15 cellular contexts compared by ENCODE assay signal in genomic region chr5:142806769-142807377, GRCh38. TPM values are rescaled to one million over a fixed set of nuclear protein-coding genes. Genes with fewer than 3 reads are reported as not detected.
DNase-seq lines count a peak whose midpoint lies in the region; ATAC-seq and TF ChIP-seq lines count a peak whose summit lies in the region.
"Had no signal": no experiment of that assay in that cellular context is flagged by ENCODE, and none has a peak within 500 bp of the region (broad histone marks: within the 10 kb centered on the region; RNA-seq: fewer than 3 reads in every experiment).

No MANE protein-coding gene starts in this region.

- no peaks in the 10 kb centered on the region for H3K27me3 Mint-ChIP-seq in memory B cell
- H3K27me3 Mint-ChIP-seq: central memory CD8-positive, alpha-beta T cell; stimulated activated naive CD8-positive, alpha-beta T cell treated with anti-CD3 and anti-CD28 coated beads, Interleukin-15, Interleukin-2, amounts not matched to agents 100 ng/mL and 50 ng/mL, for 24 hours had no signal

- TF ChIP-seq POLR2A in upper lobe of left lung (IDR thresholded peaks at IDR 0.05): no peak

- H3K27ac ChIP-seq in cardiac muscle cell (peak overlapping the region; percentile 77), OCI-LY3 (ENCODE audit: low read length) (no peak overlapping the region), upper lobe of left lung (peak overlapping the region; percentile 14 to 62 (median 40))

- peaks cover 23% of the 10 kb centered on the region for H3K4me1 Mint-ChIP-seq in memory B cell

- TF ChIP-seq CTCF in cardiac muscle cell (IDR thresholded peaks at IDR 0.05; ENCODE audit: low read depth, low read length) (no peak), OCI-LY3 (IDR thresholded peaks at IDR 0.05; ENCODE audit: low read depth, low read length) (no peak), upper lobe of left lung (IDR thresholded peaks at IDR 0.05) (no peak)

- H3K79me2 ChIP-seq in OCI-LY3 (ENCODE audit: low read length): no peaks in the 10 kb centered on the region

- ATAC-seq in memory B cell (ENCODE audit: low read depth) (no peak), upper lobe of left lung (ENCODE audit: low FRiP score in 2 of 2) (no peak), GM18498 (IDR thresholded peaks at IDR 0.05; ENCODE audit: unreplicated experiment) (no peak)
- ATAC-seq: activated CD4-positive, CD25-positive, alpha-beta regulatory T cell treated with anti-CD3 and anti-CD28 coated beads, Interleukin-2, amount 50 U/mL, for 24 hours; activated naive CD4-positive, alpha-beta T cell treated with anti-CD3 and anti-CD28 coated beads, Interleukin-2, amount 50 U/mL, for 72 hours had no signal

- H3K4me3 ChIP-seq in cardiac muscle cell (no peak overlapping the region), OCI-LY3 (ENCODE audit: low read length) (no peak overlapping the region), upper lobe of left lung (no peak overlapping the region)

- H3K36me3 Mint-ChIP-seq in memory B cell: no peaks in the 10 kb centered on the region
- H3K36me3 Mint-ChIP-seq: activated naive CD4-positive, alpha-beta T cell treated with anti-CD3 and anti-CD28 coated beads, Interleukin-2, amount 50 U/mL, for 72 hours had no signal

- H3K4me1 ChIP-seq in cardiac muscle cell (ENCODE audit: low read depth): peaks cover 16% of the 10 kb centered on the region
- peaks cover 18% of the 10 kb centered on the region for H3K4me1 ChIP-seq in OCI-LY3 (ENCODE audit: low read length)
- peaks cover 37 to 65% (median 58%) of the 10 kb centered on the region in 4 donors for H3K4me1 ChIP-seq in upper lobe of left lung

- peak overlapping the region; percentile 36; the same call in 1 of the 2 replicates for H3K4me2 ChIP-seq in OCI-LY3 (ENCODE audit: low read length)

- intact Hi-C loops in cardiac septum (cut with DNase I): no loop called here

- no peak overlapping the region for H2AFZ ChIP-seq in OCI-LY3 (ENCODE audit: low read depth, low read length)

- H3K4me3 Mint-ChIP-seq in memory B cell: no peak overlapping the region
- H3K4me3 Mint-ChIP-seq: central memory CD8-positive, alpha-beta T cell; stimulated activated naive CD8-positive, alpha-beta T cell treated with anti-CD3 and anti-CD28 coated beads, Interleukin-15, Interleukin-2, amounts not matched to agents 100 ng/mL and 50 ng/mL, for 24 hours had no signal

- H3K9me3 Mint-ChIP-seq in memory B cell: no peaks in the 10 kb centered on the region
- H3K9me3 Mint-ChIP-seq: activated naive CD4-positive, alpha-beta T cell treated with anti-CD3 and anti-CD28 coated beads, Interleukin-2, amount 50 U/mL, for 72 hours; central memory CD8-positive, alpha-beta T cell; stimulated activated naive CD8-positive, alpha-beta T cell treated with anti-CD3 and anti-CD28 coated beads, Interleukin-15, Interleukin-2, amounts not matched to agents 100 ng/mL and 50 ng/mL, for 24 hours had no signal

- TF ChIP-seq EP300 in upper lobe of left lung (IDR thresholded peaks at IDR 0.05): no peak

- H3K27me3 ChIP-seq in cardiac muscle cell (no peaks in the 10 kb centered on the region), OCI-LY3 (ENCODE audit: low read depth, low read length) (peaks cover 10% of the 10 kb centered on the region; the same call in 1 of the 2 replicates), upper lobe of left lung (no peaks in the 10 kb centered on the region)

- no peak overlapping the region for H3K9ac ChIP-seq in OCI-LY3 (ENCODE audit: low read length)

- peak overlapping the region; percentile 47 for H3K27ac Mint-ChIP-seq in memory B cell
- H3K27ac Mint-ChIP-seq: activated naive CD4-positive, alpha-beta T cell treated with anti-CD3 and anti-CD28 coated beads, Interleukin-2, amount 50 U/mL, for 72 hours; stimulated activated naive CD8-positive, alpha-beta T cell treated with anti-CD3 and anti-CD28 coated beads, Interleukin-15, Interleukin-2, amounts not matched to agents 100 ng/mL and 50 ng/mL, for 24 hours had no signal

- H3K36me3 ChIP-seq in cardiac muscle cell (no peaks in the 10 kb centered on the region), OCI-LY3 (replicated peaks; ENCODE audit: low read depth, low read length) (peaks cover 4% of the 10 kb centered on the region), upper lobe of left lung (no peaks in the 10 kb centered on the region)

- no peaks in the 10 kb centered on the region for H4K20me1 ChIP-seq in OCI-LY3 (ENCODE audit: insufficient read depth, low read length)

- no peaks in the 10 kb centered on the region for H3K9me3 ChIP-seq in cardiac muscle cell (ENCODE audit: low read depth)
- H3K9me3 ChIP-seq in OCI-LY3 (ENCODE audit: insufficient read depth, low read length): no peaks in the 10 kb centered on the region
- H3K9me3 ChIP-seq in upper lobe of left lung: no peaks in the 10 kb centered on the region

- DNase-seq in cardiac muscle cell (ENCODE audit: low read depth in 1 of 2, low spot score in 1 of 2): peak; percentile 55 to 57
- no peak for DNase-seq in cardiac septum (ENCODE audit: low spot score)
- DNase-seq in memory B cell (ENCODE audit: low spot score in 2 of 2): no peak
- no peak for DNase-seq in upper lobe of left lung
- DNase-seq in NCI-H2029 (lab: John Stamatoyannopoulos, UW): no peak
- no peak for DNase-seq in DMS53 (lab: John Stamatoyannopoulos, UW)
- DNase-seq: DMS153, kidney, T-helper 1 cell had no signal

- 90 to 100% methylated on average over 3 of the region's 3 CpGs for WGBS in upper lobe of left lung, 2 donors

RNA-seq across cellular contexts. Expression of gene ARHGAP26, which starts 36.7 kb away (rescaled TPM):
- total RNA-seq in cardiac muscle cell (10.7 and 16.2 TPM in 2 replicates), cardiac septum (32.0 TPM), upper lobe of left lung (10 to 100 TPM; 34.9 to 90.1 (median 38.9) TPM)
- 12.7 and 12.9 TPM in 2 replicates for polyA plus RNA-seq in cardiac muscle cell

Comparison
In these comparisons a context has a peak if more than half of its experiments do, and no peak if none do; other contexts are left out.
1. DNase-seq: peak in cardiac muscle cell (2 of 2); none in cardiac septum (single experiment), memory B cell (0 of 2), upper lobe of left lung (0 of 2), NCI-H2029 (single experiment) and DMS53 (single experiment).